In the genomic region with DNA sequence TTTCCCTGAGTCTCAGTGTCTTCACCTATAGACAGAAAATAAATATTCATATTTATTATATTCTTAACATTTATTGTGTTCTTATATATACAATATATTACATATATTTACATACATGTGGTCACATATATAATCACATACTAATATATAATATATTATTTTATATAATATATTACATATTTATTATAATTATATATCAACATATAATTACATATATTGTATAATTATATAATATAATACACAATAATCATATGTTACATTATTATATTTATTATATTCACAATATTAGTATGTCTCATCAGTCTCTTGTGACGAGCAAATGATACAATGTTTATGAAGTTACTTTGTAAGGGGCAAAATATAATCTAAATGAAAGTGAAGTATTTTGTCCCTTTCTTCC, we compare ENCODE assay signal across 18 cellular contexts.
DNase-seq lines count a peak whose midpoint lies in the region; ATAC-seq and TF ChIP-seq lines count a peak whose summit lies in the region.
"Had no signal": no experiment of that assay in that cellular context is flagged by ENCODE, and none has a peak within 500 bp of the region (broad histone marks: within the 10 kb centered on the region; RNA-seq: fewer than 3 reads in every experiment).

No MANE protein-coding gene starts in this region.

- H3K9me3 ChIP-seq in heart left ventricle = peaks cover 0 to 7% (median 0%) of the 10 kb centered on the region in 12 donors
- no peaks in the 10 kb centered on the region for H3K9me3 ChIP-seq in breast epithelium
- no peaks in the 10 kb centered on the region for H3K9me3 ChIP-seq in lower lobe of right lung
- peaks cover 0 to 4% (median 0%) of the 10 kb centered on the region in 4 donors for H3K9me3 ChIP-seq in upper lobe of left lung
- H3K9me3 ChIP-seq: HAP-1, MG63 had no signal

- TF ChIP-seq POLR2A in heart left ventricle (IDR thresholded peaks at IDR 0.05) (no peak), breast epithelium (IDR thresholded peaks at IDR 0.05) (no peak), upper lobe of left lung (IDR thresholded peaks at IDR 0.05) (no peak)

- no peaks in the 10 kb centered on the region for H3K36me3 ChIP-seq in heart left ventricle
- no peaks in the 10 kb centered on the region for H3K36me3 ChIP-seq in breast epithelium
- no peaks in the 10 kb centered on the region for H3K36me3 ChIP-seq in lower lobe of right lung
- H3K36me3 ChIP-seq in upper lobe of left lung = no peaks in the 10 kb centered on the region
- H3K36me3 ChIP-seq: HAP-1, MG63 had no signal

- H3K27me3 ChIP-seq in heart left ventricle (no peaks in the 10 kb centered on the region), breast epithelium (no peaks in the 10 kb centered on the region), lower lobe of right lung (ENCODE audit: low read depth) (no peaks in the 10 kb centered on the region), upper lobe of left lung (no peaks in the 10 kb centered on the region)
- H3K27me3 ChIP-seq: MG63 had no signal

- no peak for ATAC-seq in heart left ventricle
- ATAC-seq in lower lobe of right lung = no peak
- no peak for ATAC-seq in upper lobe of left lung (ENCODE audit: low FRiP score in 2 of 2)
- ATAC-seq in HG02938 (IDR thresholded peaks at IDR 0.05; ENCODE audit: unreplicated experiment) = no peak
- ATAC-seq: CD8-positive, alpha-beta T cell had no signal

- DNase-seq in heart left ventricle (no peak), cardiac septum (ENCODE audit: low spot score) (no peak), breast epithelium (ENCODE audit: low spot score in 2 of 2) (no peak), lower lobe of right lung (no peak), upper lobe of left lung (no peak), middle frontal gyrus (ENCODE audit: extremely low spot score, low spot score) (no peak), NCI-H1092 (lab: John Stamatoyannopoulos, UW) (no peak)
- DNase-seq: CD8-positive, alpha-beta T cell; DMS79 treated with DMSO at 0.1 percent for 48 hours; MG63; NCI-H1105; NCI-H187; NCI-H69; NK-92 treated with Interleukin-12 subunit alpha and Interleukin-12 subunit beta, amount 100 ng/mL, for 24 hours had no signal

- H3K4me3 ChIP-seq in heart left ventricle (no peak overlapping the region), breast epithelium (no peak overlapping the region), lower lobe of right lung (no peak overlapping the region), upper lobe of left lung (no peak overlapping the region)
- H3K4me3 ChIP-seq: HAP-1, MG63 had no signal

- TF ChIP-seq CTCF in heart left ventricle (IDR thresholded peaks at IDR 0.05) = no peak
- no peak for TF ChIP-seq CTCF in breast epithelium (IDR thresholded peaks at IDR 0.05)
- no peak for TF ChIP-seq CTCF in lower lobe of right lung (IDR thresholded peaks at IDR 0.05)
- TF ChIP-seq CTCF in upper lobe of left lung (IDR thresholded peaks at IDR 0.05) = no peak

- intact Hi-C loops in heart left ventricle (cut with DNase I) (loop anchor here in 2 of 10 donors (5.0 kb wide), 2 partner anchors 45 to 50 kb away; no protein-coding TSS in a partner anchor), cardiac septum (cut with DNase I) (no loop called here), breast epithelium (cut with DNase I; ENCODE audit: low total_unique reads) (no loop called here), lower lobe of right lung (cut with DNase I) (no loop called here)

- H3K27ac ChIP-seq in heart left ventricle = peak overlapping the region in 10 of 12 donors; percentile 22 to 87 (median 70)
- H3K27ac ChIP-seq in breast epithelium = peak overlapping the region; percentile 14 to 20
- peak overlapping the region; percentile 25 for H3K27ac ChIP-seq in lower lobe of right lung
- H3K27ac ChIP-seq in upper lobe of left lung = peak overlapping the region in 3 of 4 donors; percentile 38 to 62 (median 57)
- H3K27ac ChIP-seq: 22Rv1, KMS-11 had no signal

- WGBS in heart left ventricle, 4 donors = 58 to 68% (median 64%) methylated on average over 1 of the region's 1 CpG
- 39 to 42% methylated on average over 1 of the region's 1 CpG for WGBS in upper lobe of left lung, 2 donors

- TF ChIP-seq EP300 in upper lobe of left lung (IDR thresholded peaks at IDR 0.05) = no peak

- H3K4me1 ChIP-seq in heart left ventricle (peaks cover 0 to 53% (median 22%) of the 10 kb centered on the region in 12 donors), breast epithelium (no peaks in the 10 kb centered on the region), lower lobe of right lung (peaks cover 38% of the 10 kb centered on the region), upper lobe of left lung (peaks cover 21 to 39% (median 30%) of the 10 kb centered on the region in 4 donors)
- H3K4me1 ChIP-seq: HAP-1 had no signal

Comparison
In these comparisons a context has a peak if more than half of its experiments do, and no peak if none do; other contexts are left out.
1. H3K27ac ChIP-seq: peak in every context shown above with its lines; median percentile 70 in heart left ventricle; 57 in upper lobe of left lung; 25 in lower lobe of right lung; 17 in breast epithelium.